ENCODE assay signal across 13 cellular contexts in genomic region chr20:49666906-49667305, GRCh38.
"Had no signal": no experiment of that assay in that cellular context is flagged by ENCODE, and none has a peak within 500 bp of the region (broad histone marks: within the 10 kb centered on the region; RNA-seq: fewer than 3 reads in every experiment).

No MANE protein-coding gene starts in this region.

- H3K36me3 Mint-ChIP-seq: activated naive CD8-positive, alpha-beta T cell had no signal

- H3K27ac ChIP-seq: brain microvascular endothelial cell, colonic mucosa, heart right ventricle, vagina had no signal

- H3K36me3 ChIP-seq: brain microvascular endothelial cell, colonic mucosa, heart right ventricle, vagina had no signal

- H3K27me3 ChIP-seq: brain microvascular endothelial cell, colonic mucosa, heart right ventricle, vagina had no signal

- H3K9me3 ChIP-seq: colonic mucosa, heart right ventricle, vagina had no signal

- H3K27ac Mint-ChIP-seq: activated naive CD8-positive, alpha-beta T cell; T-helper 2 cell treated with Interferon-gamma antibody and Interleukin-4, amounts not matched to agents 5 μg/mL and 100 μg/mL, for 36 hours had no signal

- H3K9me3 Mint-ChIP-seq: activated T-cell treated with anti-CD3 and anti-CD28 coated beads, Interleukin-2, amount 50 U/mL, for 4 hours; T-helper 2 cell treated with Interferon-gamma antibody and Interleukin-4, amounts not matched to agents 5 μg/mL and 100 μg/mL, for 36 hours had no signal

- H3K4me3 ChIP-seq: colonic mucosa, heart right ventricle, smooth muscle cell, vagina had no signal

- H3K4me3 Mint-ChIP-seq: activated naive CD8-positive, alpha-beta T cell; activated T-cell treated with anti-CD3 and anti-CD28 coated beads, Interleukin-2, amount 50 U/mL, for 4 hours; T-helper 2 cell treated with Interferon-gamma antibody and Interleukin-4, amounts not matched to agents 5 μg/mL and 100 μg/mL, for 36 hours had no signal

- H3K27me3 Mint-ChIP-seq: activated naive CD8-positive, alpha-beta T cell had no signal

- DNase-seq: activated CD4-positive, alpha-beta T cell treated with anti-CD3 and anti-CD28 coated beads, Interleukin-2, amount 50 U/mL, for 4 hours; activated gamma-delta T cell; activated T-cell treated with anti-CD3 and anti-CD28 coated beads, Interleukin-2, amount 50 U/mL, for 4 hours; amygdala; brain microvascular endothelial cell; colonic mucosa; effector CD4-positive, alpha-beta T cell; heart right ventricle; kidney had no signal
